8 cellular contexts compared by ENCODE assay signal in genomic region chr5:56839062-56839461, GRCh38. TPM values are rescaled to one million over a fixed set of nuclear protein-coding genes. Genes with fewer than 3 reads are reported as not detected.
DNase-seq lines count a peak whose midpoint lies in the region; ATAC-seq, FAIRE-seq and TF ChIP-seq lines count a peak whose summit lies in the region.

No MANE protein-coding gene starts in this region.

- H3K36me3 ChIP-seq in keratinocyte (ENCODE audit: control insufficient read depth in 2 of 2, extremely low read depth in 1 of 2, insufficient read depth in 2 of 2, low read length in 2 of 2) (no peaks in the 10 kb centered on the region), thoracic aorta (no peaks in the 10 kb centered on the region)

- no peaks in the 10 kb centered on the region for H3K9me3 ChIP-seq in keratinocyte (ENCODE audit: control insufficient read depth, low read depth, low read length)
- no peaks in the 10 kb centered on the region for H3K9me3 ChIP-seq in thoracic aorta

- no peak overlapping the region for H3K9ac ChIP-seq in keratinocyte (ENCODE audit: control insufficient read depth, extremely low read depth, insufficient read depth, low read length)

- dilution Hi-C loops in keratinocyte (cut with MboI; ENCODE audit: extremely low pct_ligation_motif_present, low sequenced_read_pairs) = no loop called here

- H3K27me3 Mint-ChIP-seq in activated T-cell treated with anti-CD3 and anti-CD28 coated beads, Interleukin-2, amount 50 U/mL, for 72 hours (ENCODE audit: low read depth) = no peaks in the 10 kb centered on the region
- no peaks in the 10 kb centered on the region for H3K27me3 Mint-ChIP-seq in activated CD4-positive, alpha-beta memory T cell treated with anti-CD3 and anti-CD28 coated beads, Interleukin-2, amount 10 ng/mL, durations not matched to agents 7 days and 5 days

- H4K20me1 ChIP-seq in keratinocyte (ENCODE audit: control insufficient read depth, extremely low read depth, insufficient read depth, low read length) = no peaks in the 10 kb centered on the region

- peaks cover 78% of the 10 kb centered on the region for H3K79me2 ChIP-seq in keratinocyte (ENCODE audit: control insufficient read depth, insufficient read depth, low read length)

- ATAC-seq in activated T-cell treated with anti-CD3 and anti-CD28 coated beads, Interleukin-2, amount 50 U/mL, for 72 hours (replicated peaks in 1 of 2) = no peak
- ATAC-seq in thoracic aorta (ENCODE audit: insufficient number of reproducible peaks, low FRiP score, low read depth) = no peak
- no peak for ATAC-seq in GM21447 (IDR thresholded peaks at IDR 0.05; ENCODE audit: unreplicated experiment)

- H3K4me3 ChIP-seq in keratinocyte (ENCODE audit: control insufficient read depth in 2 of 3, extremely low read depth in 1 of 3, insufficient read depth in 2 of 3, low read depth in 1 of 3, low read length in 3 of 3) (no peak overlapping the region), thoracic aorta (no peak overlapping the region)

- CTCF ChIA-PET in activated CD4-positive, alpha-beta memory T cell treated with anti-CD3 and anti-CD28 coated beads, Interleukin-2, amount 10 ng/mL, durations not matched to agents 7 days and 5 days (lab: Charles Lee) = interaction anchor here (0.6 to 10.2 kb wide), 24 partner anchors 9 to 904 kb away, joined by 3 to 161 read pairs (median 3); no protein-coding TSS in a partner anchor

- no peaks in the 10 kb centered on the region for H3K9me1 ChIP-seq in keratinocyte (ENCODE audit: control insufficient read depth, extremely low read depth, insufficient read depth, low read length)

- no peaks in the 10 kb centered on the region for H3K9me3 Mint-ChIP-seq in activated T-cell treated with anti-CD3 and anti-CD28 coated beads, Interleukin-2, amount 50 U/mL, for 72 hours
- no peaks in the 10 kb centered on the region for H3K9me3 Mint-ChIP-seq in activated CD4-positive, alpha-beta memory T cell treated with anti-CD3 and anti-CD28 coated beads, Interleukin-2, amount 10 ng/mL, durations not matched to agents 7 days and 5 days

- H3K4me3 Mint-ChIP-seq in activated T-cell treated with anti-CD3 and anti-CD28 coated beads, Interleukin-2, amount 50 U/mL, for 72 hours = peak overlapping the region; percentile 62 to 86
- peak overlapping the region; percentile 33 for H3K4me3 Mint-ChIP-seq in activated CD4-positive, alpha-beta memory T cell treated with anti-CD3 and anti-CD28 coated beads, Interleukin-2, amount 10 ng/mL, durations not matched to agents 7 days and 5 days

- H3K27ac Mint-ChIP-seq in activated T-cell treated with anti-CD3 and anti-CD28 coated beads, Interleukin-2, amount 50 U/mL, for 72 hours = peak overlapping the region; percentile 95
- H3K27ac Mint-ChIP-seq in activated CD4-positive, alpha-beta memory T cell treated with anti-CD3 and anti-CD28 coated beads, Interleukin-2, amount 10 ng/mL, durations not matched to agents 7 days and 5 days = peak overlapping the region; percentile 50

- peaks cover 80% of the 10 kb centered on the region for H3K4me1 Mint-ChIP-seq in activated T-cell treated with anti-CD3 and anti-CD28 coated beads, Interleukin-2, amount 50 U/mL, for 72 hours (ENCODE audit: low read depth)
- peaks cover 62% of the 10 kb centered on the region for H3K4me1 Mint-ChIP-seq in activated CD4-positive, alpha-beta memory T cell treated with anti-CD3 and anti-CD28 coated beads, Interleukin-2, amount 10 ng/mL, durations not matched to agents 7 days and 5 days

- H2AFZ ChIP-seq in keratinocyte (ENCODE audit: control insufficient read depth, low read length) = no peak overlapping the region

- H3K4me1 ChIP-seq in keratinocyte (ENCODE audit: control insufficient read depth, extremely low read depth, insufficient read depth, low read length) (peaks cover 12% of the 10 kb centered on the region), thoracic aorta (ENCODE audit: control insufficient read depth in 1 of 2, low read depth in 2 of 2) (peaks cover 7 to 29% of the 10 kb centered on the region in 2 donors)

- H3K27ac ChIP-seq in keratinocyte (ENCODE audit: control insufficient read depth, insufficient read depth, low read length) = peak overlapping the region; percentile 39
- peak overlapping the region; percentile 6 to 27 for H3K27ac ChIP-seq in thoracic aorta

- peak overlapping the region; percentile 81 for H3K4me2 ChIP-seq in keratinocyte (ENCODE audit: control insufficient read depth, extremely low read depth, insufficient read depth, low read depth, low read length)

- POLR2A ChIA-PET in activated CD4-positive, alpha-beta memory T cell treated with anti-CD3 and anti-CD28 coated beads, Interleukin-2, amount 10 ng/mL, durations not matched to agents 7 days and 5 days (lab: Charles Lee) = interaction anchor here (0.9 to 3.8 kb wide), 7 partner anchors 10 to 567 kb away, joined by 3 to 31 read pairs (median 15); no protein-coding TSS in a partner anchor

- H3K27me3 ChIP-seq in keratinocyte (ENCODE audit: control insufficient read depth, extremely low read depth, insufficient read depth, low read length) (no peaks in the 10 kb centered on the region), thoracic aorta (replicated peaks; ENCODE audit: insufficient read depth) (no peaks in the 10 kb centered on the region)

- H3K36me3 Mint-ChIP-seq in activated T-cell treated with anti-CD3 and anti-CD28 coated beads, Interleukin-2, amount 50 U/mL, for 72 hours (ENCODE audit: insufficient read depth in 2 of 2) = no peaks in the 10 kb centered on the region
- no peaks in the 10 kb centered on the region for H3K36me3 Mint-ChIP-seq in activated CD4-positive, alpha-beta memory T cell treated with anti-CD3 and anti-CD28 coated beads, Interleukin-2, amount 10 ng/mL, durations not matched to agents 7 days and 5 days (ENCODE audit: low read depth)

- peak; percentile 60 for FAIRE-seq in keratinocyte (lab: Jason Lieb, UNC)

- no peak for DNase-seq in activated T-cell treated with anti-CD3 and anti-CD28 coated beads, Interleukin-2, amount 50 U/mL, for 72 hours
- no peak for DNase-seq in activated T-cell treated with anti-CD3 and anti-CD28 coated beads, Interleukin-2, amount 50 U/mL, for 48 hours
- no peak for DNase-seq in activated CD4-positive, alpha-beta memory T cell treated with anti-CD3 and anti-CD28 coated beads, Interleukin-2, amount 10 ng/mL, durations not matched to agents 7 days and 5 days
- DNase-seq in keratinocyte (ENCODE audit: low read depth, low spot score) = no peak
- no peak for DNase-seq in thoracic aorta (ENCODE audit: low spot score)
- DNase-seq in DMS53 (lab: John Stamatoyannopoulos, UW) = no peak
- DNase-seq in COLO668 (lab: John Stamatoyannopoulos, UW; ENCODE audit: unreplicated experiment) = no peak

- TF ChIP-seq CTCF in keratinocyte (optimal IDR thresholded peaks at IDR 0.05 in 1 of 3, IDR thresholded peaks at IDR 0.05 in 1 of 3, conservative IDR thresholded peaks at IDR 0.05 in 1 of 3; ENCODE audit: extremely low read depth in 1 of 3, insufficient read depth in 2 of 3, low read length in 3 of 3) (no peak), thoracic aorta (IDR thresholded peaks at IDR 0.05) (no peak)

RNA-seq across cellular contexts. Expression of gene MAP3K1, which starts 23.7 kb away (rescaled TPM):
- total RNA-seq in activated T-cell treated with anti-CD3 and anti-CD28 coated beads, Interleukin-2, amount 50 U/mL, for 72 hours = 10 to 100 TPM; 21.4 to 21.8 TPM
- total RNA-seq in activated CD4-positive, alpha-beta memory T cell treated with anti-CD3 and anti-CD28 coated beads, Interleukin-2, amount 10 ng/mL, durations not matched to agents 7 days and 5 days = 10 to 100 TPM; 47.5 to 49.5 TPM
- polyA plus RNA-seq in keratinocyte = 5.4 to 8.0 TPM (median 6.7 TPM) in 3 replicates
- 2.0 TPM for polyA plus RNA-seq in keratinocyte (2011; ENCODE audit: low read depth)
- polyA plus RNA-seq in keratinocyte (2011; cell fraction: cytosol; rRNA removed) = 2.1 and 4.4 TPM in 2 replicates
- 7.9 and 10.1 TPM in 2 replicates for polyA plus RNA-seq in keratinocyte (2011; cell fraction: nucleus; rRNA removed)
- polyA plus RNA-seq in keratinocyte (2012; ENCODE audit: low replicate concordance) = 3.6 and 4.7 TPM in 2 replicates
- polyA minus RNA-seq in keratinocyte = 4.1 to 19.8 TPM (median 14.6 TPM) in 3 replicates
- 8.8 TPM for polyA minus RNA-seq in keratinocyte (2011; cell fraction: cytosol; rRNA and poly(A)+ RNA removed)
- 12.2 and 19.7 TPM in 2 replicates for polyA minus RNA-seq in keratinocyte (2011; cell fraction: nucleus; rRNA and poly(A)+ RNA removed)
- total RNA-seq in thoracic aorta = 10 to 100 TPM in 1 of 2 donors, 1 to 10 TPM in 1; 8.9 to 19.0 TPM
